Comparison of ENCODE assay signal across 8 cellular contexts in genomic region chr2:241036964-241037421, GRCh38. TPM values are rescaled to one million over a fixed set of nuclear protein-coding genes. Genes with fewer than 3 reads are reported as not detected.
DNase-seq lines count a peak whose midpoint lies in the region; ATAC-seq and TF ChIP-seq lines count a peak whose summit lies in the region.

No MANE protein-coding gene starts in this region.

- H3K9me3 ChIP-seq in HUES64 (ENCODE audit: insufficient read depth, low read depth, low read length) (no peaks in the 10 kb centered on the region), suprapubic skin (no peaks in the 10 kb centered on the region), BE2C (no peaks in the 10 kb centered on the region)
- H3K9me3 ChIP-seq in effector memory CD4-positive, alpha-beta T cell (ENCODE audit: control insufficient read depth, low read length), result no peaks in the 10 kb centered on the region

- TF ChIP-seq EP300 in suprapubic skin (IDR thresholded peaks at IDR 0.05), result no peak

- no peak for DNase-seq in activated T-cell treated with anti-CD3 and anti-CD28 coated beads, Interleukin-2, amount 50 U/mL, for 24 hours
- no peak for DNase-seq in activated T-cell treated with anti-CD3 and anti-CD28 coated beads for 4 hours
- DNase-seq in effector memory CD4-positive, alpha-beta T cell, result no peak
- DNase-seq in suprapubic skin (ENCODE audit: low spot score in 2 of 2), result no peak
- DNase-seq in BE2C, result no peak

- no peak for ATAC-seq in HG03565 (IDR thresholded peaks at IDR 0.05; ENCODE audit: unreplicated experiment)
- ATAC-seq in HG03469 (IDR thresholded peaks at IDR 0.05; ENCODE audit: unreplicated experiment), result no peak

- H3K36me3 ChIP-seq in HUES64 (ENCODE audit: insufficient read depth, low read length), result no peaks in the 10 kb centered on the region
- no peaks in the 10 kb centered on the region for H3K36me3 ChIP-seq in effector memory CD4-positive, alpha-beta T cell (ENCODE audit: control insufficient read depth, insufficient read depth, low read length)
- peaks cover 28% of the 10 kb centered on the region for H3K36me3 ChIP-seq in suprapubic skin
- H3K36me3 ChIP-seq in BE2C, result no peaks in the 10 kb centered on the region

- no peak overlapping the region for H3K9ac ChIP-seq in HUES64 (ENCODE audit: low read depth, low read length)

- H3K4me3 Mint-ChIP-seq in activated T-cell treated with anti-CD3 and anti-CD28 coated beads, Interleukin-2, amount 50 U/mL, for 24 hours, result peak overlapping the region; percentile 68

- H3K27me3 ChIP-seq in HUES64 (ENCODE audit: insufficient read depth, low read length) (peaks cover 31% of the 10 kb centered on the region), suprapubic skin (no peaks in the 10 kb centered on the region), BE2C (no peaks in the 10 kb centered on the region)
- no peaks in the 10 kb centered on the region for H3K27me3 ChIP-seq in effector memory CD4-positive, alpha-beta T cell (replicated peaks; ENCODE audit: control insufficient read depth, insufficient read depth, low read length, poor library complexity, severe bottlenecking)

- H3K4me3 ChIP-seq in HUES64 (ENCODE audit: low read length) (peak overlapping the region; percentile 49), suprapubic skin (peak overlapping the region; percentile 47), BE2C (ENCODE audit: low read depth, low read length) (no peak overlapping the region)
- peak overlapping the region; percentile 53 for H3K4me3 ChIP-seq in effector memory CD4-positive, alpha-beta T cell (ENCODE audit: insufficient read depth, low read depth, low read length, poor library complexity, severe bottlenecking)

- H3K4me1 Mint-ChIP-seq in activated T-cell treated with anti-CD3 and anti-CD28 coated beads, Interleukin-2, amount 50 U/mL, for 24 hours (ENCODE audit: low read depth), result peaks cover 30% of the 10 kb centered on the region

- no peak overlapping the region for H3K27ac ChIP-seq in HUES64 (ENCODE audit: low read depth, low read length)
- peak overlapping the region; percentile 61 for H3K27ac ChIP-seq in effector memory CD4-positive, alpha-beta T cell (ENCODE audit: insufficient read depth, low read length, poor library complexity, severe bottlenecking)
- no peak overlapping the region for H3K27ac ChIP-seq in suprapubic skin

- H3K27ac Mint-ChIP-seq in activated T-cell treated with anti-CD3 and anti-CD28 coated beads, Interleukin-2, amount 50 U/mL, for 24 hours, result peak overlapping the region; percentile 53

- TF ChIP-seq CTCF in suprapubic skin (IDR thresholded peaks at IDR 0.05) (no peak), BE2C (IDR thresholded peaks at IDR 0.05; ENCODE audit: low read depth, low read length) (no peak)

- H3K36me3 Mint-ChIP-seq in activated T-cell treated with anti-CD3 and anti-CD28 coated beads, Interleukin-2, amount 50 U/mL, for 24 hours (ENCODE audit: low read depth), result peaks cover 2% of the 10 kb centered on the region

- 66% methylated on average over 18 of the region's 18 CpGs for WGBS in HUES64
- 62% methylated on average over 5 of the region's 18 CpGs for WGBS in suprapubic skin

- H3K9me3 Mint-ChIP-seq in activated T-cell treated with anti-CD3 and anti-CD28 coated beads, Interleukin-2, amount 50 U/mL, for 24 hours, result no peaks in the 10 kb centered on the region

- no peak for TF ChIP-seq POLR2A in suprapubic skin (IDR thresholded peaks at IDR 0.05)

- H3K4me1 ChIP-seq in HUES64 (ENCODE audit: insufficient read depth, low read length) (no peaks in the 10 kb centered on the region), suprapubic skin (peaks cover 18% of the 10 kb centered on the region), BE2C (no peaks in the 10 kb centered on the region)
- peaks cover 18% of the 10 kb centered on the region for H3K4me1 ChIP-seq in effector memory CD4-positive, alpha-beta T cell (ENCODE audit: control insufficient read depth, insufficient read depth, low read length, poor library complexity, severe bottlenecking)

- H3K27me3 Mint-ChIP-seq in activated T-cell treated with anti-CD3 and anti-CD28 coated beads, Interleukin-2, amount 50 U/mL, for 24 hours, result no peaks in the 10 kb centered on the region

RNA-seq across cellular contexts. Expression of gene SNED1, which starts 38.6 kb away (rescaled TPM):
- 0.20 TPM for polyA plus RNA-seq in HUES64 (2013, experiment 1 of 2)
- 0.38 TPM for polyA plus RNA-seq in HUES64 (2013, experiment 2 of 2)
- total RNA-seq in suprapubic skin, result 10 to 100 TPM in 3 of 4 donors, 1 to 10 TPM in 1; 5.6 to 31.9 (median 13.2) TPM
- polyA plus RNA-seq in BE2C (2012; ENCODE audit: insufficient read depth, insufficient read length, low read depth), result 1.6 TPM
